Comparison of ENCODE assay signal across 32 cellular contexts in genomic region chr5:9391080-9391479, GRCh38.
"Had no signal": no experiment of that assay in that cellular context is flagged by ENCODE, and none has a peak within 500 bp of the region (broad histone marks: within the 10 kb centered on the region; RNA-seq: fewer than 3 reads in every experiment).

No MANE protein-coding gene starts in this region.

- H3K27ac ChIP-seq: adrenal gland, body of pancreas, brain microvascular endothelial cell, breast epithelium, VCaP had no signal

- H3K9me3 ChIP-seq: adrenal gland, body of pancreas, breast epithelium had no signal

- H3K4me1 ChIP-seq: adrenal gland, breast epithelium had no signal

- H3K36me3 ChIP-seq: adrenal gland, brain microvascular endothelial cell, breast epithelium had no signal

- ATAC-seq: activated CD8-positive, alpha-beta T cell treated with anti-CD3 and anti-CD28 coated beads for 36 hours; activated naive CD4-positive, alpha-beta T cell treated with anti-CD3 and anti-CD28 coated beads, Interleukin-2, amount 50 U/mL, for 72 hours; activated T-cell treated with anti-CD3 and anti-CD28 coated beads, Interleukin-2, amount 50 U/mL, for 4 hours; activated T-cell treated with anti-CD3 and anti-CD28 coated beads, Interleukin-2, amount 50 U/mL, for 72 hours; activated T-helper 17 cell treated with anti-CD3 and anti-CD28 coated beads, Interleukin-2, amount 50 U/mL, for 72 hours; body of pancreas; T-cell; T-helper 17 cell had no signal

- DNase-seq: activated B cell treated with CpG ODN at 0.5 μM for 24 hours; activated CD4-positive, alpha-beta memory T cell treated with anti-CD3 and anti-CD28 coated beads for 36 hours; activated CD4-positive, alpha-beta T cell treated with anti-CD3 and anti-CD28 coated beads for 4 hours; activated CD4-positive, alpha-beta T cell treated with anti-CD3 and anti-CD28 coated beads, Interleukin-2, amount 10 ng/mL, durations not matched to agents 24 days and 14 days; activated CD4-positive, alpha-beta T cell treated with anti-CD3 and anti-CD28 coated beads, Interleukin-2, amount 50 U/mL, for 1 hour; activated CD4-positive, alpha-beta T cell treated with anti-CD3 and anti-CD28 coated beads, Interleukin-2, amount 50 U/mL, for 4 hours; activated CD4-positive, CD25-positive, alpha-beta regulatory T cell treated with anti-CD3 and anti-CD28 coated beads, Interleukin-2, amount 50 U/mL, for 72 hours; activated CD8-positive, alpha-beta memory T cell treated with anti-CD3 and anti-CD28 coated beads, Interleukin-2, amount 50 U/mL, for 4 hours; activated CD8-positive, alpha-beta T cell treated with anti-CD3 and anti-CD28 coated beads for 36 hours; activated effector memory CD4-positive, alpha-beta T cell treated with anti-CD3 and anti-CD28 coated beads, Interleukin-2, amount 50 U/mL, for 16 hours; activated gamma-delta T cell treated with Interleukin-2 at 50 U/mL for 16 hours; activated naive CD4-positive, alpha-beta T cell; activated naive CD4-positive, alpha-beta T cell treated with anti-CD3 and anti-CD28 coated beads for 36 hours; activated naive CD4-positive, alpha-beta T cell treated with anti-CD3 and anti-CD28 coated beads, Interleukin-2, amount 50 U/mL, for 16 hours; activated naive CD8-positive, alpha-beta T cell treated with anti-CD3 and anti-CD28 coated beads for 36 hours; activated T-cell treated with anti-CD3 and anti-CD28 coated beads for 4 hours; activated T-cell treated with anti-CD3 and anti-CD28 coated beads, Interleukin-2, amount 50 U/mL, for 1 hour; activated T-cell treated with anti-CD3 and anti-CD28 coated beads, Interleukin-2, amount 50 U/mL, for 4 hours; activated T-cell treated with anti-CD3 and anti-CD28 coated beads, Interleukin-2, amount 50 U/mL, for 72 hours; adrenal gland; amniotic stem cell; aorta; body of pancreas; brain microvascular endothelial cell; T-cell; T-helper 17 cell had no signal

- FAIRE-seq: astrocyte, TTC549 had no signal

- H3K27me3 ChIP-seq: adrenal gland, body of pancreas, brain microvascular endothelial cell, breast epithelium had no signal

- H3K4me3 ChIP-seq: adrenal gland, body of pancreas, breast epithelium had no signal
